12 cellular contexts compared by ENCODE assay signal in the genomic region with DNA sequence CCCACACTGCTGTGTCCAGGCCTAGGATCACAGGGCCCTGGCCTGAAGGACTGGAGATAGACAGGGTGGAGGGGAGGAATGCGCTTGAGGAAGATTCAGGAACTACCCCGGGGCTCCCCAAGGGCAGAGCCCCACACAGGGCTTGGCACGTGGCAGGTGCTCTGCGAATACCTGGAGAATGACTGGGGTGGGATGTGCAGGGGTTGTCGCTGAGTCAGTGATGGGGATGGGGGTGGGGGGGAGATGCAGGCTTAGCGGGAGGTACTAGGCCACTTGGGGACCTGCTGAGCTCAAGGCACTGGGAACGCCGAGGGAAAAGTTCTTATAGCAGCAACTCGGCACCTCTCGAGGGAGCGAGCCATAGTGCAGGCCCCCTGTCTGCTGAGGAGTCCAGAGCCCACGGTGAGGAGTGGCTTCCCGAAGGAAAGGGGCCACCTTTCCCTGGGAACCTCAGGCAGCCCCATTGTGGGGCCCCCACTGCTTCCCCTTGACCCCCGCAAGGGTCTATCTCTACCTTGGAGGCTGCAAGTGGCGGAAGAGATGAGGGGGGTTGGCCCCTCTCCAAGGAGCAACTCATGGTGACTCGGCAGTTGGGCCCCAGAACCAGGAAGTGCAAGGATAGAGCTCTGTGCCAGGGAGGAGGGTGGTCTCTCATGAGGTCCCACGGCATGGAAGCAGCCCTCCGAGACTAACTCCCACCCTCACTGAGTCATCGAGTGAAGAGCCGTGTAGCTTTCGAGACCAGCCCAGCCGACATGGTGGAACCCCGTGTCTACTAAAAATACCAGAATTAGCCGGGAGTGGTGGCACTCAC. TPM values are rescaled to one million over a fixed set of nuclear protein-coding genes. Genes with fewer than 3 reads are reported as not detected.
DNase-seq lines count a peak whose midpoint lies in the region; ATAC-seq, FAIRE-seq and TF ChIP-seq lines count a peak whose summit lies in the region.
"Had no signal": no experiment of that assay in that cellular context is flagged by ENCODE, and none has a peak within 500 bp of the region (broad histone marks: within the 10 kb centered on the region; RNA-seq: fewer than 3 reads in every experiment).

No MANE protein-coding gene starts in this region.

- ATAC-seq in HG02610 (IDR thresholded peaks at IDR 0.05; ENCODE audit: unreplicated experiment): no peak
- ATAC-seq in GM18502 (IDR thresholded peaks at IDR 0.05; ENCODE audit: poor library complexity, unreplicated experiment): no peak

- H3F3A ChIP-seq in Loucy (ENCODE audit: low read depth): no peaks in the 10 kb centered on the region

- H3K9me3 ChIP-seq in Loucy (ENCODE audit: insufficient read depth, low read depth, low read length): no peaks in the 10 kb centered on the region
- H3K9me3 ChIP-seq: upper lobe of left lung had no signal

- TF ChIP-seq CTCF in Loucy (conservative IDR thresholded peaks at IDR 0.05; ENCODE audit: low read length) (no peak), bronchial epithelial cell (IDR thresholded peaks at IDR 0.05; ENCODE audit: insufficient read depth, low read length, severe bottlenecking) (no peak), nephron progenitor cell (IDR thresholded peaks at IDR 0.05) (no peak)

- no peak overlapping the region for H3K9ac ChIP-seq in Loucy (ENCODE audit: low read depth, low read length, poor library complexity, severe bottlenecking)

- no peaks in the 10 kb centered on the region for H3K9me2 ChIP-seq in Loucy (replicated peaks; ENCODE audit: low read depth, low read length)

- H3K36me3 ChIP-seq in Loucy (ENCODE audit: insufficient read depth, low read length) (no peaks in the 10 kb centered on the region), bronchial epithelial cell (ENCODE audit: control insufficient read depth, insufficient read depth, low read length) (peaks cover 7% of the 10 kb centered on the region)

- peak overlapping the region; percentile 33 for H2AFZ ChIP-seq in Loucy (ENCODE audit: low read length)

- H3K4me3 ChIP-seq in Loucy (ENCODE audit: low read length, poor library complexity, severe bottlenecking) (no peak overlapping the region), bronchial epithelial cell (ENCODE audit: low read depth, low read length) (no peak overlapping the region)
- H3K4me3 ChIP-seq: upper lobe of left lung had no signal

- H4K20me1 ChIP-seq in Loucy (ENCODE audit: insufficient read depth, low read length, poor library complexity, severe bottlenecking): no peaks in the 10 kb centered on the region

- no peak overlapping the region for H3K4me3 Mint-ChIP-seq in nephron progenitor cell

- peaks cover 6% of the 10 kb centered on the region for H3K27me3 Mint-ChIP-seq in nephron progenitor cell (ENCODE audit: low read depth, poor library complexity)

- no peak for FAIRE-seq in bronchial epithelial cell (lab: Jason Lieb, UNC)
- FAIRE-seq: endometrium had no signal

- H3K4me1 ChIP-seq in Loucy (ENCODE audit: insufficient read depth, low read length, poor library complexity, severe bottlenecking): no peaks in the 10 kb centered on the region

- DNase-seq in CD1c-positive myeloid dendritic cell (ENCODE audit: extremely low spot score) (peak; percentile 60), bronchial epithelial cell (ENCODE audit: low read depth) (peak; percentile 36), nephron progenitor cell (no peak), occipital lobe (lab: John Stamatoyannopoulos, UW) (no peak), NCI-H187 treated with DMSO at 0.1 percent for 48 hours (lab: John Stamatoyannopoulos, UW) (no peak)
- DNase-seq: activated T-cell treated with anti-CD3 and anti-CD28 coated beads for 4 hours, SW 1271 had no signal

- peaks cover 6% of the 10 kb centered on the region for H3K4me1 Mint-ChIP-seq in nephron progenitor cell

- H3K27ac Mint-ChIP-seq in nephron progenitor cell: peak overlapping the region; percentile 91

- no peaks in the 10 kb centered on the region for H3K9me3 Mint-ChIP-seq in nephron progenitor cell

- H3K79me2 ChIP-seq in Loucy (ENCODE audit: insufficient read depth, low read length): no peaks in the 10 kb centered on the region

- no peak overlapping the region for H3K4me2 ChIP-seq in Loucy (ENCODE audit: low read depth, low read length, poor library complexity, severe bottlenecking)

- peaks cover 41% of the 10 kb centered on the region for H3K36me3 Mint-ChIP-seq in nephron progenitor cell (ENCODE audit: low read depth)

- H3K27me3 ChIP-seq in Loucy (ENCODE audit: insufficient read depth, low read length, poor library complexity, severe bottlenecking) (no peaks in the 10 kb centered on the region), bronchial epithelial cell (ENCODE audit: control insufficient read depth, insufficient read depth, low read length) (no peaks in the 10 kb centered on the region)
- H3K27me3 ChIP-seq: upper lobe of left lung had no signal

RNA-seq across cellular contexts. Expression of a gene that starts 33.1 kb away (rescaled TPM):
- total RNA-seq in bronchial epithelial cell (16.6 and 18.2 TPM in 2 replicates), occipital lobe (19.2 TPM)

Comparison
In these comparisons a context has a peak if more than half of its experiments do, and no peak if none do; other contexts are left out.
1. DNase-seq: peak in CD1c-positive myeloid dendritic cell (single experiment) and bronchial epithelial cell (single experiment); none in nephron progenitor cell (single experiment), occipital lobe (single experiment) and NCI-H187 treated with DMSO at 0.1 percent for 48 hours (single experiment).